9 cellular contexts compared by ENCODE assay signal in the genomic region with DNA sequence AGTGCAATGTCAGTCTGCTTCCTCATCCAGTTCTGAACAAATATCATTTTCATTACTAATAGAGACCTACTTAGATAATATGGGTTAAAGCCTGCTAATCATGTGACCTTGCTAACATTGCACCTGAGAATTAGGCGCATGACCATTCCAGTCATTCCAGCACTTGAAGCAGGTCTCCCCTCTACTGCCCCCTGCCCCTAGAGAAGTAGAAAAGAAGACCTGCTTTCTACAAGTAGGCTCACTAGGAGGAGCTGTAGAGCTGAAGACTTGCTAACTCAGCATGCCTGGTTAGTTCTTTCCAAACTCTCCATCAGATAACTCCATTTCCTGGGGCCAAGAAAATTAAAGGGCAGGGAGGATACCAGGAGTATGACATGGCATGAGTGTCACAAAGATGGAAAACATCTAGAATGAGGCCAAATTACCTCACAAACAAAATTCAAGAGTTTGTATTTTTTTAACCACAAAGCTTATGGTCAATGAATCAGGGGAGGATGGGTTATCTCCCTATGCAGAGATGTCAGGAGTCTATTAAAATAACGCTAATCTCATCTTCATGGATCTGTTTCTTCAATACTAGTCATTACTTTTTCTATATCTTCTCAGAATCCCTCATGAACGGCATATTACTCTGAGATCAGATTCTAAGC. TPM values are rescaled to one million over a fixed set of nuclear protein-coding genes. Genes with fewer than 3 reads are reported as not detected.
DNase-seq lines count a peak whose midpoint lies in the region; ATAC-seq and TF ChIP-seq lines count a peak whose summit lies in the region.
"Not testable (repeated sequence)": the region's sequence is repeated elsewhere in the genome, so short reads cannot be mapped to it uniquely, and the experiment has no call there.
"Had no signal": no experiment of that assay in that cellular context is flagged by ENCODE, and none has a peak within 500 bp of the region (broad histone marks: within the 10 kb centered on the region; RNA-seq: fewer than 3 reads in every experiment).

No MANE protein-coding gene starts in this region.

- H3K9ac ChIP-seq in OCI-LY3 (ENCODE audit: low read length), result not testable (repeated sequence)

- H3K27me3 Mint-ChIP-seq in CD14-positive monocyte (ENCODE audit: low read depth in 3 of 3); activated B cell treated with CpG ODN at 0.5 μM for 24 hours: not testable (repeated sequence)

- H3K4me2 ChIP-seq in OCI-LY3 (ENCODE audit: low read length), result not testable (repeated sequence)

- H3K4me1 ChIP-seq in OCI-LY3 (ENCODE audit: low read length), result not testable (repeated sequence)

- not testable (repeated sequence) for H3K9me3 ChIP-seq in OCI-LY3 (ENCODE audit: insufficient read depth, low read length)

- not testable (repeated sequence) for H3K27ac ChIP-seq in OCI-LY3 (ENCODE audit: low read length)

- DNase-seq in CD14-positive monocyte (ENCODE audit: low spot score); activated B cell treated with CpG ODN at 0.5 μM for 24 hours: not testable (repeated sequence)
- DNase-seq in NAMALWA (ENCODE audit: low spot score) (peak; percentile 81), dermis microvascular lymphatic vessel endothelial cell (ENCODE audit: low read depth in 2 of 2) (peak; percentile 5 to 68), islet precursor cell (peak; percentile 85), putamen (ENCODE audit: low spot score) (peak; percentile 1)

- ATAC-seq in GM21381 (IDR thresholded peaks at IDR 0.05; ENCODE audit: unreplicated experiment) (peak; percentile 52), activated B cell treated with CpG ODN at 0.5 μM for 24 hours (ENCODE audit: low read depth) (peak; percentile 69)

- H3K4me3 ChIP-seq in OCI-LY3 (ENCODE audit: low read length), result not testable (repeated sequence)

- peak overlapping the region in 1 of 7 donors; percentile 50 for H3K27ac Mint-ChIP-seq in CD14-positive monocyte
- H3K27ac Mint-ChIP-seq in activated B cell treated with CpG ODN at 0.5 μM for 24 hours, result not testable (repeated sequence)

- not testable (repeated sequence) for H3K36me3 ChIP-seq in OCI-LY3 (replicated peaks; ENCODE audit: low read depth, low read length)

- H3K79me2 ChIP-seq in OCI-LY3 (ENCODE audit: low read length), result not testable (repeated sequence)

- H3K9me3 Mint-ChIP-seq in CD14-positive monocyte, activated B cell treated with CpG ODN at 0.5 μM for 24 hours: not testable (repeated sequence)

- not testable (repeated sequence) for H4K20me1 ChIP-seq in OCI-LY3 (ENCODE audit: insufficient read depth, low read length)

- H3K27me3 ChIP-seq in OCI-LY3 (ENCODE audit: low read depth, low read length), result not testable (repeated sequence)

- H2AFZ ChIP-seq in OCI-LY3 (ENCODE audit: low read depth, low read length), result not testable (repeated sequence)

- H3K4me3 Mint-ChIP-seq in CD14-positive monocyte, activated B cell treated with CpG ODN at 0.5 μM for 24 hours: not testable (repeated sequence)

- POLR2A ChIA-PET in activated B cell treated with CpG ODN at 0.5 μM for 24 hours (lab: Charles Lee), result not testable (repeated sequence)

- intact Hi-C loops in CD14-positive monocyte (cut with micrococcal nuclease), result not testable (repeated sequence)
- intact Hi-C loops in activated B cell treated with CpG ODN at 0.5 μM for 24 hours (cut with micrococcal nuclease), result loop anchor here (5.0 kb wide), 1 partner anchor 278 kb away; no protein-coding TSS in a partner anchor

- H3K36me3 Mint-ChIP-seq in CD14-positive monocyte; activated B cell treated with CpG ODN at 0.5 μM for 24 hours (ENCODE audit: low read depth): not testable (repeated sequence)

- H3K4me1 Mint-ChIP-seq in CD14-positive monocyte, activated B cell treated with CpG ODN at 0.5 μM for 24 hours: not testable (repeated sequence)

- peak; percentile 72 for TF ChIP-seq CTCF in CD14-positive monocyte (IDR thresholded peaks at IDR 0.05)
- peak; percentile 60 for TF ChIP-seq CTCF in OCI-LY3 (IDR thresholded peaks at IDR 0.05; ENCODE audit: low read depth, low read length)
- TF ChIP-seq CTCF in activated B cell treated with CpG ODN at 0.5 μM for 24 hours (IDR thresholded peaks at IDR 0.05), result not testable (repeated sequence)

- CTCF ChIA-PET in activated B cell treated with CpG ODN at 0.5 μM for 24 hours (lab: Charles Lee), result interaction anchor here (0.6 kb wide), 1 partner anchor 175 kb away, joined by 3 read pairs; no protein-coding TSS in a partner anchor

RNA-seq across cellular contexts. Expression of a gene that starts 14.2 kb away (rescaled TPM):
- not detected for polyA plus RNA-seq in CD14-positive monocyte
- not detected in 2 replicates for total RNA-seq in activated B cell treated with CpG ODN at 0.5 μM for 24 hours
- not detected in 2 replicates for total RNA-seq in dermis microvascular lymphatic vessel endothelial cell
- total RNA-seq: right atrium auricular region had no signal

RNA-seq across cellular contexts. Expression of a gene that starts 31.1 kb away (rescaled TPM):
- not detected for polyA plus RNA-seq in CD14-positive monocyte
- total RNA-seq in activated B cell treated with CpG ODN at 0.5 μM for 24 hours (not detected in 2 replicates), dermis microvascular lymphatic vessel endothelial cell (not detected in 2 replicates)
- total RNA-seq: right atrium auricular region had no signal
